In genomic region chr17:60623415-60623814, GRCh38 we compare ENCODE assay signal across 2 cellular contexts.
TF ChIP-seq lines count a peak whose summit lies in the region.

No MANE protein-coding gene starts in this region.

TF ChIP-seq in HepG2, 621 proteins besides CTCF, POLR2A, EP300 and RAD21:
- TF ChIP-seq, protein P1, sequence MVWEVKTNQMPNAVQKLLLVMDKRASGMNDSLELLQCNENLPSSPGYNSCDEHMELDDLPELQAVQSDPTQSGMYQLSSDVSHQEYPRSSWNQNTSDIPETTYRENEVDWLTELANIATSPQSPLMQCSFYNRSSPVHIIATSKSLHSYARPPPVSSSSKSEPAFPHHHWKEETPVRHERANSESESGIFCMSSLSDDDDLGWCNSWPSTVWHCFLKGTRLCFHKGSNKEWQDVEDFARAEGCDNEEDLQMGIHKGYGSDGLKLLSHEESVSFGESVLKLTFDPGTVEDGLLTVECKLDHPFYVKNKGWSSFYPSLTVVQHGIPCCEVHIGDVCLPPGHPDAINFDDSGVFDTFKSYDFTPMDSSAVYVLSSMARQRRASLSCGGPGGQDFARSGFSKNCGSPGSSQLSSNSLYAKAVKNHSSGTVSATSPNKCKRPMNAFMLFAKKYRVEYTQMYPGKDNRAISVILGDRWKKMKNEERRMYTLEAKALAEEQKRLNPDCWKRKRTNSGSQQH (CRISPR knock-in tag; IDR thresholded peaks at IDR 0.05; ENCODE audit: low read depth) = no peak
- TF ChIP-seq CREB1 (IDR thresholded peaks at IDR 0.05) (peak; percentile 9; the same call in 1 of the 2 replicates), CREB1 (CRISPR knock-in tag; IDR thresholded peaks at IDR 0.05) (no peak)

TF ChIP-seq in K562, 482 proteins besides CTCF, POLR2A, EP300 and RAD21:
- TF ChIP-seq, protein P2, sequence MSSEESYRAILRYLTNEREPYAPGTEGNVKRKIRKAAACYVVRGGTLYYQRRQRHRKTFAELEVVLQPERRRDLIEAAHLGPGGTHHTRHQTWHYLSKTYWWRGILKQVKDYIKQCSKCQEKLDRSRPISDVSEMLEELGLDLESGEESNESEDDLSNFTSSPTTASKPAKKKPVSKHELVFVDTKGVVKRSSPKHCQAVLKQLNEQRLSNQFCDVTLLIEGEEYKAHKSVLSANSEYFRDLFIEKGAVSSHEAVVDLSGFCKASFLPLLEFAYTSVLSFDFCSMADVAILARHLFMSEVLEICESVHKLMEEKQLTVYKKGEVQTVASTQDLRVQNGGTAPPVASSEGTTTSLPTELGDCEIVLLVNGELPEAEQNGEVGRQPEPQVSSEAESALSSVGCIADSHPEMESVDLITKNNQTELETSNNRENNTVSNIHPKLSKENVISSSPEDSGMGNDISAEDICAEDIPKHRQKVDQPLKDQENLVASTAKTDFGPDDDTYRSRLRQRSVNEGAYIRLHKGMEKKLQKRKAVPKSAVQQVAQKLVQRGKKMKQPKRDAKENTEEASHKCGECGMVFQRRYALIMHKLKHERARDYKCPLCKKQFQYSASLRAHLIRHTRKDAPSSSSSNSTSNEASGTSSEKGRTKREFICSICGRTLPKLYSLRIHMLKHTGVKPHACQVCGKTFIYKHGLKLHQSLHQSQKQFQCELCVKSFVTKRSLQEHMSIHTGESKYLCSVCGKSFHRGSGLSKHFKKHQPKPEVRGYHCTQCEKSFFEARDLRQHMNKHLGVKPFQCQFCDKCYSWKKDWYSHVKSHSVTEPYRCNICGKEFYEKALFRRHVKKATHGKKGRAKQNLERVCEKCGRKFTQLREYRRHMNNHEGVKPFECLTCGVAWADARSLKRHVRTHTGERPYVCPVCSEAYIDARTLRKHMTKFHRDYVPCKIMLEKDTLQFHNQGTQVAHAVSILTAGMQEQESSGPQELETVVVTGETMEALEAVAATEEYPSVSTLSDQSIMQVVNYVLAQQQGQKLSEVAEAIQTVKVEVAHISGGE (CRISPR knock-in tag; IDR thresholded peaks at IDR 0.05) = peak in 1 of 3 experiments; percentile 91; a peak in 2 of 6 replicates
- no peak for TF ChIP-seq ZNF551 (CRISPR knock-in tag; IDR thresholded peaks at IDR 0.05)
- TF ChIP-seq CTBP1 (IDR thresholded peaks at IDR 0.05; ENCODE audit: borderline replicate concordance) = 0 out of 2 replicates have a peak, but pooled peaks have one; percentile 26
- TF ChIP-seq, protein P3, sequence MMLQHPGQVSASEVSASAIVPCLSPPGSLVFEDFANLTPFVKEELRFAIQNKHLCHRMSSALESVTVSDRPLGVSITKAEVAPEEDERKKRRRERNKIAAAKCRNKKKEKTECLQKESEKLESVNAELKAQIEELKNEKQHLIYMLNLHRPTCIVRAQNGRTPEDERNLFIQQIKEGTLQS (IDR thresholded peaks at IDR 0.05) = 0 out of 2 replicates have a peak, but pooled peaks have one; percentile 12
- TF ChIP-seq, protein P3 (CRISPR knock-in tag; conservative IDR thresholded peaks at IDR 0.05) = no peak
